Comparison of ENCODE assay signal across 13 cellular contexts in the genomic region with DNA sequence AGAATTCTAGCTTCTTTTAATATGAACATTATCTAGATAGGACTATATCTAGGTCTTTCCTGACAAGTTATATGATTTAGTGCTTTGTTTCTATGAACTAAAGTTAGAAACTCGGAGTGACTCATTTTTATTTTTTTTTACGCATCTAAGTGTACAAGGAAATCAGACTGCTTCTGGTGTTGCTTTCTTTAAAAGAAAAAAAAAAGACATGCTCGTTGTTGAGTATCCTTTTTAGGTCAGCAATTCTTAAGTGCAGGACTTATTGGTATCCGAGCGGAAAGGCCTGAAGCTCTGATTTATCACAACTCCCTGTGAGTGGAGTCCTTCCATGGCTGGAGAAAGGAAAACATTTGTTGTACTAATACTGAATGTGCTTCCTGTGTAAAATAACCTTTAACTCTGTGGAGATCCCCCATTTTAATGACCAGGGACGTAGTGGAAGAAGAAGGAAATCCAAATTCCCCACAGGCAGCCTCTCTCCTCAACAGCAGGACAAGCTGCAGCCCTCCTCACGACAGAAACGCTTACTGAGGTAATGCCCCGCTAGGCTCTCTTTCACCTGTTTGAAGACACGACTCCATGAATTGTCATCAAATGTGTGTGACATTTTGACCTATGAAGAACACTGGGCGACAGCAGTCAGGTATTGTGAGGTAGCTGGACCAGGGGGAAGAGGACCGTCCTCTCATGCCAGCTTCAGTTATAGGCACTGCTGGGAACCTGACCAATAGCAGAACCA. TPM values are rescaled to one million over a fixed set of nuclear protein-coding genes. Genes with fewer than 3 reads are reported as not detected.
A peak's percentile ranks its signal among the peaks of the same experiment; 100 is the strongest.
DNase-seq lines count a peak whose midpoint lies in the region; ATAC-seq, FAIRE-seq and TF ChIP-seq lines count a peak whose summit lies in the region.
"Had no signal": no experiment of that assay in that cellular context is flagged by ENCODE, and none has a peak within 500 bp of the region (broad histone marks: within the 10 kb centered on the region; RNA-seq: fewer than 3 reads in every experiment).

No MANE protein-coding gene starts in this region.

- no peak for TF ChIP-seq CTCF in esophagus squamous epithelium (IDR thresholded peaks at IDR 0.05)
- TF ChIP-seq CTCF in psoas muscle (IDR thresholded peaks at IDR 0.05) = no peak
- no peak for TF ChIP-seq CTCF in coronary artery (IDR thresholded peaks at IDR 0.05)

- DNase-seq in GM12891 (ENCODE audit: insufficient read length, low spot score) (no peak), esophagus squamous epithelium (lab: John Stamatoyannopoulos, UW) (no peak), psoas muscle (no peak), coronary artery (ENCODE audit: low spot score) (no peak), T-helper 2 cell (no peak)
- no peak for DNase-seq in activated effector memory CD4-positive, alpha-beta T cell treated with anti-CD3 and anti-CD28 coated beads, Interleukin-2, amount 50 U/mL, for 16 hours
- DNase-seq: activated naive CD8-positive, alpha-beta T cell treated with anti-CD3 and anti-CD28 coated beads, Interleukin-2, amount 50 U/mL, for 24 hours; DMS79; kidney glomerular epithelial cell; NCI-H2029; SHP77 treated with DMSO at 0.1 percent for 48 hours had no signal

- intact Hi-C loops in esophagus squamous epithelium (cut with DNase I) (no loop called here), psoas muscle (cut with DNase I) (no loop called here)

- H3K4me1 ChIP-seq in esophagus squamous epithelium = peaks cover 0 to 7% (median 0%) of the 10 kb centered on the region in 3 donors
- H3K4me1 ChIP-seq in psoas muscle = no peaks in the 10 kb centered on the region

- peak; percentile 26 for ATAC-seq in HG03045 (IDR thresholded peaks at IDR 0.05; ENCODE audit: unreplicated experiment)
- ATAC-seq in psoas muscle = no peak
- ATAC-seq in HG03175 (IDR thresholded peaks at IDR 0.05; ENCODE audit: unreplicated experiment) = no peak
- ATAC-seq: activated naive CD8-positive, alpha-beta T cell treated with anti-CD3 and anti-CD28 coated beads, Interleukin-2, amount 50 U/mL, for 24 hours had no signal

- no peaks in the 10 kb centered on the region for H3K36me3 ChIP-seq in esophagus squamous epithelium
- H3K36me3 ChIP-seq in psoas muscle (ENCODE audit: insufficient read depth in 1 of 2, low read depth in 1 of 2) = no peaks in the 10 kb centered on the region

- 53 to 68% methylated on average over 12 of the region's 12 CpGs for WGBS in esophagus squamous epithelium, 2 donors
- 57 to 65% (median 61%) methylated on average over 12 of the region's 12 CpGs for WGBS in psoas muscle, 3 donors

- peak overlapping the region in 3 of 4 donors; percentile 3 to 46 (median 10) for H3K27ac ChIP-seq in esophagus squamous epithelium
- H3K27ac ChIP-seq in psoas muscle = peak overlapping the region; percentile 49
- H3K27ac ChIP-seq in coronary artery = no peak overlapping the region

- TF ChIP-seq POLR2A in GM12891 (IDR thresholded peaks at IDR 0.05; ENCODE audit: low read depth, low read length) = no peak
- TF ChIP-seq POLR2A in esophagus squamous epithelium (IDR thresholded peaks at IDR 0.05) = no peak

- no peaks in the 10 kb centered on the region for H3K27me3 ChIP-seq in esophagus squamous epithelium
- H3K27me3 ChIP-seq in psoas muscle (ENCODE audit: insufficient read depth in 3 of 3, low read length in 2 of 3) = peaks cover 0 to 1% (median 0%) of the 10 kb centered on the region in 3 donors

- H3K9me3 ChIP-seq in esophagus squamous epithelium (no peaks in the 10 kb centered on the region), psoas muscle (no peaks in the 10 kb centered on the region)

- H3K4me3 ChIP-seq in esophagus squamous epithelium (no peak overlapping the region), psoas muscle (no peak overlapping the region), coronary artery (no peak overlapping the region)

- FAIRE-seq in GM12891 (lab: Jason Lieb, UNC) = peak; percentile 73

TF ChIP-seq in GM12891, 5 proteins besides CTCF, POLR2A, EP300 and RAD21:
- TF ChIP-seq POLR2AphosphoS5 (IDR thresholded peaks at IDR 0.05; ENCODE audit: low read depth, low read length) (no peak), TAF1 (IDR thresholded peaks at IDR 0.05; ENCODE audit: low read depth, low read length) (no peak), SPI1 (IDR thresholded peaks at IDR 0.05; ENCODE audit: low read depth, low read length) (no peak), PAX5 (IDR thresholded peaks at IDR 0.05; ENCODE audit: insufficient read depth, low read length, severe bottlenecking) (no peak), POU2F2 (IDR thresholded peaks at IDR 0.05; ENCODE audit: low read depth, low read length) (no peak)

RNA-seq across cellular contexts. Expression of gene POMP, which starts 17.9 kb away (rescaled TPM):
- 178 TPM for polyA plus RNA-seq in GM12891 (2012; ENCODE audit: low read depth, missing spikeins)
- total RNA-seq in esophagus squamous epithelium (10 to 100 TPM; 42.8 to 79.4 (median 65.3) TPM), psoas muscle (100 to 1,000 TPM in 3 of 4 donors, 10 to 100 TPM in 1; 76.3 to 128 (median 122) TPM)
- polyA plus RNA-seq in psoas muscle = 100 to 1,000 TPM; 160 to 351 (median 247) TPM

Comparison
In these comparisons a context has a peak if more than half of its experiments do, and no peak if none do; other contexts are left out.
1. H3K27ac ChIP-seq: peak in esophagus squamous epithelium (3 of 4) and psoas muscle (single experiment); none in coronary artery (0 of 2).